8 cellular contexts compared by ENCODE assay signal in the genomic region with DNA sequence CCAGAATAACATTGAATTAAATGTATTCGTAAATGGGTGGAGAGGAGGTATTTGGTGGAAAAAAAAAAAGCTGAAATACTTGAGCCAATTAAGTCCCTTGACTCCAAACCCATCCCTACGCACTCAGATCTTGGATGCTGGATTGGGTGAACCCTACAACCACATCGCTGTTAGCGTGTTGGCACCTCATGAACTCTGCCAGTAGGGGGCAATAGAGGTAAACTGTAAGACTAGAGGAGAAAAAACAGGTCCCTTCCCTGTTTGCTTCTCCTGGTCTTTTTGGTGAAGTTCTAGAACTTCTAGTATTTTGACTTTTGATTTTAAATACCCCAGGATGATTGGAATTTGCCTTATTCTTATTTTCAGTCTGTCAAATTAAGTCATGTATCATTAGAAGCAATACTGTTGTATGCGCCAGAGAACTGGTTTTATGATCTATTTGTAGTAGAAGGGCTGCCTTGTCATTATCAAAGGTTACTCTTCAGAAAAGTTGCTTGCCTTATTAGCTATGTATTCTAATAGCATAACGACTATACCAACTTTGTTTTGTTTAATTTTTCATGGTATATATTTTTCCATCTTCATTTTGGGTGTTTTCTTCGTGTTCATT. TPM values are rescaled to one million over a fixed set of nuclear protein-coding genes. Genes with fewer than 3 reads are reported as not detected.
DNase-seq lines count a peak whose midpoint lies in the region; FAIRE-seq and TF ChIP-seq lines count a peak whose summit lies in the region.

No MANE protein-coding gene starts in this region.

- H3K4me2 ChIP-seq in SU-DHL-6 (ENCODE audit: low read depth, low read length, poor library complexity, severe bottlenecking), result no peak overlapping the region
- no peak overlapping the region for H3K4me2 ChIP-seq in neuronal stem cell (ENCODE audit: insufficient read depth, low read length, poor library complexity, severe bottlenecking)

- WGBS in neuronal stem cell (ENCODE audit: extremely low coverage in 2 of 2, insufficient read length in 2 of 2, insufficient replicate concordance in 1 of 2), 2 donors, result no CpG with 5 or more reads among the region's 7 CpGs

- H2AK5ac ChIP-seq in neuronal stem cell (ENCODE audit: low read depth, low read length), result no peak overlapping the region

- no peak overlapping the region for H3K14ac ChIP-seq in neuronal stem cell (ENCODE audit: low read length)

- no peak overlapping the region for H2BK12ac ChIP-seq in neuronal stem cell (ENCODE audit: low read length)

- no peak overlapping the region for H3K18ac ChIP-seq in neuronal stem cell (ENCODE audit: low read length)

- H3K9ac ChIP-seq in SU-DHL-6 (ENCODE audit: low read length) (no peak overlapping the region), neuronal stem cell (ENCODE audit: low read depth, low read length, poor library complexity) (no peak overlapping the region)

- H3K9me3 ChIP-seq in SU-DHL-6 (ENCODE audit: insufficient read depth, low read length) (no peaks in the 10 kb centered on the region), neuronal stem cell (replicated peaks in 1 of 2; ENCODE audit: control insufficient read depth in 2 of 2, insufficient read depth in 1 of 2, low read depth in 1 of 2, low read length in 2 of 2) (no peaks in the 10 kb centered on the region)

- H4K20me1 ChIP-seq in SU-DHL-6 (ENCODE audit: low read depth, low read length), result no peaks in the 10 kb centered on the region

- FAIRE-seq in GM12891 (lab: Jason Lieb, UNC), result peak; percentile 76

- H2BK5ac ChIP-seq in neuronal stem cell (ENCODE audit: low read length), result no peak overlapping the region

- no peaks in the 10 kb centered on the region for H3K79me1 ChIP-seq in neuronal stem cell (ENCODE audit: low read depth, low read length)

- peaks cover 9% of the 10 kb centered on the region; the same call in 1 of the 2 replicates for H3K4me1 Mint-ChIP-seq in HFFc6 (ENCODE audit: low read depth)
- H3K4me1 Mint-ChIP-seq in T-helper 2 cell treated with Interferon-gamma antibody and Interleukin-4, amounts not matched to agents 5 μg/mL and 100 μg/mL, for 36 hours (ENCODE audit: low read depth), result no peaks in the 10 kb centered on the region

- DNase-seq in Ammon's horn (ENCODE audit: low spot score), result peak; percentile 39
- peak; percentile 11 for DNase-seq in GM12891 (ENCODE audit: insufficient read length, low spot score)
- DNase-seq in HFFc6, result peak; percentile 11
- peak; percentile 69 for DNase-seq in LoVo (ENCODE audit: low spot score)
- DNase-seq in epithelial cell of prostate (ENCODE audit: low read depth, low spot score), result peak; percentile 2
- peak; percentile 63 for DNase-seq in neuronal stem cell (ENCODE audit: low spot score)
- DNase-seq in T-helper 2 cell treated with Interferon-gamma antibody and Interleukin-4, amounts not matched to agents 5 μg/mL and 100 μg/mL, for 36 hours (ENCODE audit: low spot score), result no peak

- H3K36me3 Mint-ChIP-seq in HFFc6 (ENCODE audit: low read depth), result no peaks in the 10 kb centered on the region
- no peaks in the 10 kb centered on the region for H3K36me3 Mint-ChIP-seq in T-helper 2 cell treated with Interferon-gamma antibody and Interleukin-4, amounts not matched to agents 5 μg/mL and 100 μg/mL, for 36 hours (ENCODE audit: low read depth)

- no peak overlapping the region for H3K23ac ChIP-seq in neuronal stem cell (ENCODE audit: low read depth, low read length, poor library complexity)

- H3K9me3 Mint-ChIP-seq in HFFc6, result peaks cover 5% of the 10 kb centered on the region; the same call in 1 of the 2 replicates
- no peaks in the 10 kb centered on the region for H3K9me3 Mint-ChIP-seq in T-helper 2 cell treated with Interferon-gamma antibody and Interleukin-4, amounts not matched to agents 5 μg/mL and 100 μg/mL, for 36 hours

- H3K4me3 ChIP-seq in SU-DHL-6 (ENCODE audit: insufficient read depth, low read length, poor library complexity, severe bottlenecking) (no peak overlapping the region), neuronal stem cell (ENCODE audit: low read length in 2 of 2) (no peak overlapping the region)

- H3K27ac ChIP-seq in SU-DHL-6 (ENCODE audit: low read depth, low read length) (no peak overlapping the region), epithelial cell of prostate (no peak overlapping the region), neuronal stem cell (replicated peaks; ENCODE audit: low read length) (no peak overlapping the region)

- no peaks in the 10 kb centered on the region for H3F3A ChIP-seq in SU-DHL-6 (ENCODE audit: insufficient read depth)

- H3K27me3 Mint-ChIP-seq in HFFc6 (ENCODE audit: insufficient read depth), result no peaks in the 10 kb centered on the region
- no peaks in the 10 kb centered on the region for H3K27me3 Mint-ChIP-seq in T-helper 2 cell treated with Interferon-gamma antibody and Interleukin-4, amounts not matched to agents 5 μg/mL and 100 μg/mL, for 36 hours (ENCODE audit: low read depth)

- H3K9me2 ChIP-seq in SU-DHL-6 (replicated peaks; ENCODE audit: insufficient read depth, low read length), result no peaks in the 10 kb centered on the region

- no peak for TF ChIP-seq POLR2A in GM12891 (IDR thresholded peaks at IDR 0.05; ENCODE audit: low read depth, low read length)

- no peak overlapping the region for H4K8ac ChIP-seq in neuronal stem cell (ENCODE audit: low read depth, low read length)

- TF ChIP-seq CTCF in HFFc6 (IDR thresholded peaks at IDR 0.05) (peak; percentile 80), SU-DHL-6 (IDR thresholded peaks at IDR 0.05; ENCODE audit: insufficient read depth, low read length, poor library complexity, severe bottlenecking) (peak; percentile 71)

- no peak overlapping the region for H4K91ac ChIP-seq in neuronal stem cell (ENCODE audit: low read depth, low read length, poor library complexity)

- H3K4me3 Mint-ChIP-seq in HFFc6, result no peak overlapping the region
- H3K4me3 Mint-ChIP-seq in T-helper 2 cell treated with Interferon-gamma antibody and Interleukin-4, amounts not matched to agents 5 μg/mL and 100 μg/mL, for 36 hours, result no peak overlapping the region

- no peaks in the 10 kb centered on the region for H3K36me3 ChIP-seq in SU-DHL-6 (ENCODE audit: low read length)
- H3K36me3 ChIP-seq in neuronal stem cell (replicated peaks in 1 of 2; ENCODE audit: control insufficient read depth in 2 of 2, insufficient read depth in 2 of 2, low read length in 2 of 2), result no peaks in the 10 kb centered on the region

- H2BK15ac ChIP-seq in neuronal stem cell (ENCODE audit: low read length), result no peak overlapping the region

- no peaks in the 10 kb centered on the region for H3K4me1 ChIP-seq in neuronal stem cell (ENCODE audit: control insufficient read depth in 2 of 2, insufficient read depth in 1 of 2, low read depth in 1 of 2, low read length in 2 of 2)

- H3K27ac Mint-ChIP-seq in HFFc6, result no peak overlapping the region
- H3K27ac Mint-ChIP-seq in T-helper 2 cell treated with Interferon-gamma antibody and Interleukin-4, amounts not matched to agents 5 μg/mL and 100 μg/mL, for 36 hours, result no peak overlapping the region

- H3K27me3 ChIP-seq in SU-DHL-6 (ENCODE audit: low read length) (no peaks in the 10 kb centered on the region), neuronal stem cell (ENCODE audit: control insufficient read depth in 3 of 3, insufficient read depth in 3 of 3, low read depth in 1 of 3, low read length in 3 of 3) (no peaks in the 10 kb centered on the region)

- H2AFZ ChIP-seq in SU-DHL-6 (ENCODE audit: low read depth, low read length, severe bottlenecking) (no peak overlapping the region), neuronal stem cell (ENCODE audit: low read length) (no peak overlapping the region)

- no peaks in the 10 kb centered on the region for H3K79me2 ChIP-seq in SU-DHL-6 (ENCODE audit: insufficient read depth, low read length)

- no peak overlapping the region for H3K4ac ChIP-seq in neuronal stem cell (ENCODE audit: low read length)

- no peak overlapping the region for H2BK120ac ChIP-seq in neuronal stem cell (ENCODE audit: low read depth, low read length)

TF ChIP-seq in GM12891, 5 proteins besides CTCF, POLR2A, EP300 and RAD21:
- TF ChIP-seq PAX5 (IDR thresholded peaks at IDR 0.05; ENCODE audit: insufficient read depth, low read length, severe bottlenecking) (no peak), TAF1 (IDR thresholded peaks at IDR 0.05; ENCODE audit: low read depth, low read length) (no peak), POU2F2 (IDR thresholded peaks at IDR 0.05; ENCODE audit: low read depth, low read length) (no peak), SPI1 (IDR thresholded peaks at IDR 0.05; ENCODE audit: low read depth, low read length) (no peak), POLR2AphosphoS5 (IDR thresholded peaks at IDR 0.05; ENCODE audit: low read depth, low read length) (no peak)

RNA-seq across cellular contexts. Expression of gene OR13G1, which starts 1.9 kb away (rescaled TPM):
- polyA plus RNA-seq in GM12891 (2012; ENCODE audit: low read depth, missing spikeins), result not detected
- total RNA-seq in HFFc6 (2021; fragmentation: NEBNext Ultra II Directional; extraction: Animal tissue kit (Norgen Biotek cat#: 25700)), result not detected
- polyA plus RNA-seq in neuronal stem cell (2013, experiment 1 of 2), result not detected
- not detected for polyA plus RNA-seq in neuronal stem cell (2013, experiment 2 of 2)

RNA-seq across cellular contexts. Expression of gene OR6F1, which starts 35.1 kb away (rescaled TPM):
- polyA plus RNA-seq in GM12891 (2012; ENCODE audit: low read depth, missing spikeins), result not detected
- not detected for total RNA-seq in HFFc6 (2021; fragmentation: NEBNext Ultra II Directional; extraction: Animal tissue kit (Norgen Biotek cat#: 25700))
- not detected for polyA plus RNA-seq in neuronal stem cell (2013, experiment 1 of 2)
- polyA plus RNA-seq in neuronal stem cell (2013, experiment 2 of 2), result not detected

RNA-seq across cellular contexts. Expression of gene OR14K1, which starts 57.0 kb away (rescaled TPM):
- not detected for polyA plus RNA-seq in GM12891 (2012; ENCODE audit: low read depth, missing spikeins)
- total RNA-seq in HFFc6 (2021; fragmentation: NEBNext Ultra II Directional; extraction: Animal tissue kit (Norgen Biotek cat#: 25700)), result not detected
- not detected for polyA plus RNA-seq in neuronal stem cell (2013, experiment 1 of 2)
- polyA plus RNA-seq in neuronal stem cell (2013, experiment 2 of 2), result 0.04 TPM
